29 cellular contexts compared by ENCODE assay signal in genomic region chr9:17024129-17024528, GRCh38.
"Had no signal": no experiment of that assay in that cellular context is flagged by ENCODE, and none has a peak within 500 bp of the region (broad histone marks: within the 10 kb centered on the region; RNA-seq: fewer than 3 reads in every experiment).

No MANE protein-coding gene starts in this region.

- H3K4me3 Mint-ChIP-seq: stimulated activated effector memory CD8-positive, alpha-beta T cell treated with anti-CD3 and anti-CD28 coated beads, Interleukin-12 subunit alpha, Interleukin-12 subunit beta, amount 100 ng/mL, for 72 hours; stimulated activated memory B cell treated with anti-CD40 and anti-IgM and Interleukin-4, amounts not matched to agents 10 μg/mL and 1 μg/mL and 100 μg/mL, for 72 hours; stimulated activated naive B cell treated with anti-CD40 and anti-IgM and Interleukin-4, amounts not matched to agents 10 μg/mL and 1 μg/mL and 100 μg/mL, for 72 hours; stimulated activated naive CD8-positive, alpha-beta T cell treated with anti-CD3 and anti-CD28 coated beads, Interleukin-15, amount 100 ng/mL, for 72 hours; stimulated activated naive CD8-positive, alpha-beta T cell treated with anti-CD3 and anti-CD28 coated beads, Interleukin-15, Interleukin-2, amounts not matched to agents 100 ng/mL and 50 ng/mL, for 24 hours; type B pancreatic cell had no signal

- H3K9me3 Mint-ChIP-seq: stimulated activated naive CD8-positive, alpha-beta T cell treated with anti-CD3 and anti-CD28 coated beads, Interleukin-15, Interleukin-2, amounts not matched to agents 100 ng/mL and 50 ng/mL, for 24 hours; type B pancreatic cell had no signal

- H3K4me3 ChIP-seq: stomach, suprapubic skin, testis, thoracic aorta, thyroid gland, tibial artery, tibial nerve, transverse colon, upper lobe of left lung, upper lobe of right lung, uterus, vagina had no signal

- H3K36me3 Mint-ChIP-seq: stimulated activated effector memory CD8-positive, alpha-beta T cell treated with anti-CD3 and anti-CD28 coated beads, Interleukin-12 subunit alpha, Interleukin-12 subunit beta, amount 100 ng/mL, for 72 hours; stimulated activated memory B cell treated with anti-CD40 and anti-IgM and Interleukin-4, amounts not matched to agents 10 μg/mL and 1 μg/mL and 100 μg/mL, for 72 hours; stimulated activated naive B cell treated with anti-CD40 and anti-IgM and Interleukin-4, amounts not matched to agents 10 μg/mL and 1 μg/mL and 100 μg/mL, for 72 hours; type B pancreatic cell had no signal

- DNase-seq: stimulated activated CD4-positive, alpha-beta T cell treated with anti-CD3 and anti-CD28 coated beads, Interleukin-2, amount 100 ng/mL, for 48 hours; stimulated activated CD4-positive, alpha-beta T cell treated with anti-CD3 and anti-CD28 coated beads, Interleukin-4, amount 100 ng/mL, for 1 hour; stimulated activated CD4-positive, alpha-beta T cell treated with anti-CD3 and anti-CD28 coated beads, Interleukin-4, amount 100 ng/mL, for 24 hours; stimulated activated CD4-positive, alpha-beta T cell treated with anti-CD3 and anti-CD28 coated beads, Interleukin-4, amount 100 ng/mL, for 4 hours; stimulated activated CD8-positive, alpha-beta memory T cell treated with anti-CD3 and anti-CD28 coated beads, Interleukin-4, amount 100 ng/mL, for 48 hours; stimulated activated naive B cell treated with anti-CD40 and anti-IgM and Interleukin-4, amounts not matched to agents 10 μg/mL and 1 μg/mL and 100 μg/mL, for 72 hours; stimulated activated naive CD4-positive, alpha-beta T cell; stimulated activated naive CD4-positive, alpha-beta T cell treated with Interleukin-2 at 50 U/mL for 16 hours; stimulated activated naive CD8-positive, alpha-beta T cell treated with anti-CD3 and anti-CD28 coated beads, Interleukin-15, amount 100 ng/mL, for 72 hours; stimulated activated naive CD8-positive, alpha-beta T cell treated with anti-CD3 and anti-CD28 coated beads, Interleukin-15, Interleukin-2, amounts not matched to agents 100 U/mL and 50 U/mL, for 24 hours; stomach; substantia nigra; testis; thyroid gland; tibial artery; transverse colon; trophoblast cell; upper lobe of left lung; upper lobe of right lung; uterus had no signal

- H3K9me3 ChIP-seq: suprapubic skin, testis, thoracic aorta, thyroid gland, transverse colon, upper lobe of right lung, uterus, vagina had no signal

- H3K27ac ChIP-seq: stomach, suprapubic skin, testis, thoracic aorta, thyroid gland, tibial artery, tibial nerve, transverse colon, upper lobe of left lung, upper lobe of right lung, uterus, vagina had no signal

- H3K27ac Mint-ChIP-seq: stimulated activated effector memory CD8-positive, alpha-beta T cell treated with anti-CD3 and anti-CD28 coated beads, Interleukin-12 subunit alpha, Interleukin-12 subunit beta, amount 100 ng/mL, for 72 hours; stimulated activated memory B cell treated with anti-CD40 and anti-IgM and Interleukin-4, amounts not matched to agents 10 μg/mL and 1 μg/mL and 100 μg/mL, for 72 hours; stimulated activated naive B cell treated with anti-CD40 and anti-IgM and Interleukin-4, amounts not matched to agents 10 μg/mL and 1 μg/mL and 100 μg/mL, for 72 hours; stimulated activated naive CD8-positive, alpha-beta T cell treated with anti-CD3 and anti-CD28 coated beads, Interleukin-15, amount 100 ng/mL, for 72 hours; stimulated activated naive CD8-positive, alpha-beta T cell treated with anti-CD3 and anti-CD28 coated beads, Interleukin-15, Interleukin-2, amounts not matched to agents 100 ng/mL and 50 ng/mL, for 24 hours; type B pancreatic cell had no signal

- H3K27me3 ChIP-seq: stomach, suprapubic skin, testis, thyroid gland, tibial artery, tibial nerve, transverse colon, upper lobe of left lung, upper lobe of right lung, uterus, vagina had no signal

- H3K36me3 ChIP-seq: stomach, suprapubic skin, thoracic aorta, thyroid gland, tibial artery, tibial nerve, transverse colon, upper lobe of left lung, upper lobe of right lung, uterus, vagina had no signal

- H3K4me1 Mint-ChIP-seq: stimulated activated effector memory CD8-positive, alpha-beta T cell treated with anti-CD3 and anti-CD28 coated beads, Interleukin-12 subunit alpha, Interleukin-12 subunit beta, amount 100 ng/mL, for 72 hours; stimulated activated memory B cell treated with anti-CD40 and anti-IgM and Interleukin-4, amounts not matched to agents 10 μg/mL and 1 μg/mL and 100 μg/mL, for 72 hours; stimulated activated naive B cell treated with anti-CD40 and anti-IgM and Interleukin-4, amounts not matched to agents 10 μg/mL and 1 μg/mL and 100 μg/mL, for 72 hours; stimulated activated naive CD8-positive, alpha-beta T cell treated with anti-CD3 and anti-CD28 coated beads, Interleukin-15, amount 100 ng/mL, for 72 hours had no signal

- FAIRE-seq: urothelium cell line had no signal

- H3K4me1 ChIP-seq: stomach, testis, thyroid gland, transverse colon, upper lobe of left lung, upper lobe of right lung, uterus, vagina had no signal

- ATAC-seq: stimulated activated effector memory CD8-positive, alpha-beta T cell treated with anti-CD3 and anti-CD28 coated beads, Interleukin-12 subunit alpha, Interleukin-12 subunit beta, amount 100 ng/mL, for 72 hours; stimulated activated memory B cell treated with anti-CD40 and anti-IgM and Interleukin-4, amounts not matched to agents 10 μg/mL and 1 μg/mL and 100 μg/mL, for 72 hours; stimulated activated naive B cell treated with anti-CD40 and anti-IgM and Interleukin-4, amounts not matched to agents 10 μg/mL and 1 μg/mL and 100 μg/mL, for 72 hours; stimulated activated naive CD8-positive, alpha-beta T cell treated with anti-CD3 and anti-CD28 coated beads, Interleukin-15, amount 100 ng/mL, for 72 hours; stimulated activated naive CD8-positive, alpha-beta T cell treated with anti-CD3 and anti-CD28 coated beads, Interleukin-15, Interleukin-2, amounts not matched to agents 100 U/mL and 50 U/mL, for 24 hours; upper lobe of right lung had no signal

- H3K27me3 Mint-ChIP-seq: stimulated activated memory B cell treated with anti-CD40 and anti-IgM and Interleukin-4, amounts not matched to agents 10 μg/mL and 1 μg/mL and 100 μg/mL, for 72 hours; stimulated activated naive B cell treated with anti-CD40 and anti-IgM and Interleukin-4, amounts not matched to agents 10 μg/mL and 1 μg/mL and 100 μg/mL, for 72 hours; stimulated activated naive CD8-positive, alpha-beta T cell treated with anti-CD3 and anti-CD28 coated beads, Interleukin-15, amount 100 ng/mL, for 72 hours; stimulated activated naive CD8-positive, alpha-beta T cell treated with anti-CD3 and anti-CD28 coated beads, Interleukin-15, Interleukin-2, amounts not matched to agents 100 ng/mL and 50 ng/mL, for 24 hours; type B pancreatic cell had no signal
